In genomic region chr9:133727277-133727875, GRCh38 we compare ENCODE assay signal across 14 cellular contexts. TPM values are rescaled to one million over a fixed set of nuclear protein-coding genes. Genes with fewer than 3 reads are reported as not detected.
DNase-seq lines count a peak whose midpoint lies in the region; TF ChIP-seq lines count a peak whose summit lies in the region.
"Had no signal": no experiment of that assay in that cellular context is flagged by ENCODE, and none has a peak within 500 bp of the region (broad histone marks: within the 10 kb centered on the region; RNA-seq: fewer than 3 reads in every experiment).

No MANE protein-coding gene starts in this region.

- no peak overlapping the region for H4K12ac ChIP-seq in trophoblast cell (ENCODE audit: low read depth, low read length)

- H3K18ac ChIP-seq in trophoblast cell (ENCODE audit: low read length): no peak overlapping the region

- H3K27me3 ChIP-seq in OCI-LY3 (ENCODE audit: low read depth, low read length) (peaks cover 27% of the 10 kb centered on the region), endodermal cell (ENCODE audit: control insufficient read depth, insufficient read depth, low read length, poor library complexity, severe bottlenecking) (no peaks in the 10 kb centered on the region), trophoblast cell (ENCODE audit: insufficient read depth, low read length) (no peaks in the 10 kb centered on the region)
- H3K27me3 ChIP-seq: tibial nerve had no signal

- H4K8ac ChIP-seq in trophoblast cell (ENCODE audit: low read depth, low read length): no peak overlapping the region

- no peaks in the 10 kb centered on the region for H3K36me3 ChIP-seq in OCI-LY3 (replicated peaks; ENCODE audit: low read depth, low read length)
- H3K36me3 ChIP-seq in endodermal cell (ENCODE audit: control insufficient read depth, insufficient read depth, low read length): no peaks in the 10 kb centered on the region
- H3K36me3 ChIP-seq in trophoblast cell (ENCODE audit: control insufficient read depth in 1 of 2, insufficient read depth in 2 of 2, low read length in 2 of 2): no peaks in the 10 kb centered on the region

- H4K91ac ChIP-seq in trophoblast cell (ENCODE audit: low read depth, low read length): no peak overlapping the region

- 76 to 77% methylated on average over 7 to 10 of the region's 10 CpGs for WGBS in endodermal cell (ENCODE audit: insufficient coverage in 1 of 2, insufficient read length in 1 of 2), 2 experiments
- WGBS in trophoblast cell (ENCODE audit: extremely low coverage, insufficient coverage, insufficient read length): no CpG with 5 or more reads among the region's 10 CpGs

- H3K9me3 Mint-ChIP-seq in endodermal cell (peaks cover 3% of the 10 kb centered on the region), progenitor cell of endocrine pancreas (ENCODE audit: low read depth) (peaks cover 3% of the 10 kb centered on the region)
- H3K9me3 Mint-ChIP-seq: T-cell had no signal

- POLR2A ChIA-PET in RWPE1 (lab: Yijun Ruan, JAX; ENCODE audit: low non-redundant PET): no interaction called here

- H2BK12ac ChIP-seq in trophoblast cell (ENCODE audit: low read length): no peak overlapping the region

- H3K4me1 ChIP-seq in OCI-LY3 (ENCODE audit: low read length) (peaks cover 3% of the 10 kb centered on the region; the same call in 1 of the 2 replicates), endodermal cell (ENCODE audit: control insufficient read depth, insufficient read depth, low read length) (no peaks in the 10 kb centered on the region), trophoblast cell (ENCODE audit: control insufficient read depth in 1 of 2, insufficient read depth in 2 of 2, low read length in 2 of 2) (no peaks in the 10 kb centered on the region)
- H3K4me1 ChIP-seq: tibial nerve had no signal

- H3K4me3 ChIP-seq in OCI-LY3 (ENCODE audit: low read length) (no peak overlapping the region), endodermal cell (ENCODE audit: low read length) (no peak overlapping the region), trophoblast cell (ENCODE audit: low read depth, low read length) (no peak overlapping the region)
- H3K4me3 ChIP-seq: skin epidermis, tibial nerve had no signal

- H3K36me3 Mint-ChIP-seq in endodermal cell (ENCODE audit: low read depth) (no peaks in the 10 kb centered on the region), progenitor cell of endocrine pancreas (ENCODE audit: insufficient read depth) (peaks cover 2% of the 10 kb centered on the region)
- H3K36me3 Mint-ChIP-seq: T-cell had no signal

- H3K27ac Mint-ChIP-seq in endodermal cell (no peak overlapping the region), progenitor cell of endocrine pancreas (no peak overlapping the region)
- H3K27ac Mint-ChIP-seq: T-cell had no signal

- CTCF ChIA-PET in RWPE1 (lab: Yijun Ruan, JAX): interaction anchor here (0.6 to 3.6 kb wide), 4 partner anchors 15 to 204 kb away, joined by 3 to 25 read pairs (median 12); partner anchors contain the start of gene ADAMTSL2

- no peak overlapping the region for H2BK5ac ChIP-seq in trophoblast cell (ENCODE audit: low read depth, low read length, poor library complexity)

- no peak overlapping the region for H3K23ac ChIP-seq in trophoblast cell (ENCODE audit: low read length)

- H3K9me3 ChIP-seq in OCI-LY3 (ENCODE audit: insufficient read depth, low read length) (no peaks in the 10 kb centered on the region), endodermal cell (ENCODE audit: control insufficient read depth, low read length) (no peaks in the 10 kb centered on the region), trophoblast cell (ENCODE audit: insufficient read depth, low read depth, low read length) (no peaks in the 10 kb centered on the region)

- no peak overlapping the region for H2AK5ac ChIP-seq in trophoblast cell (ENCODE audit: low read length)

- H3K4ac ChIP-seq in trophoblast cell (ENCODE audit: low read depth, low read length): no peak overlapping the region

- H3K79me1 ChIP-seq in trophoblast cell (ENCODE audit: low read length): no peaks in the 10 kb centered on the region

- H3K4me1 Mint-ChIP-seq in endodermal cell (no peaks in the 10 kb centered on the region), progenitor cell of endocrine pancreas (ENCODE audit: low read depth) (no peaks in the 10 kb centered on the region)

- H2AFZ ChIP-seq in OCI-LY3 (ENCODE audit: low read depth, low read length) (no peak overlapping the region), trophoblast cell (ENCODE audit: insufficient read depth, low read length, poor library complexity) (no peak overlapping the region)

- no peak overlapping the region for H3K4me3 Mint-ChIP-seq in endodermal cell
- no peak overlapping the region for H3K4me3 Mint-ChIP-seq in progenitor cell of endocrine pancreas (ENCODE audit: low read depth)
- H3K4me3 Mint-ChIP-seq: T-cell had no signal

- H3K27ac ChIP-seq in OCI-LY3 (ENCODE audit: low read length): no peak overlapping the region
- no peak overlapping the region for H3K27ac ChIP-seq in endodermal cell (ENCODE audit: low read depth, low read length)
- no peak overlapping the region for H3K27ac ChIP-seq in RWPE1
- no peak overlapping the region for H3K27ac ChIP-seq in trophoblast cell (ENCODE audit: low read depth, low read length)
- H3K27ac ChIP-seq: skin epidermis, tibial nerve had no signal

- H4K20me1 ChIP-seq in OCI-LY3 (ENCODE audit: insufficient read depth, low read length): no peaks in the 10 kb centered on the region

- TF ChIP-seq CTCF in OCI-LY3 (IDR thresholded peaks at IDR 0.05; ENCODE audit: low read depth, low read length) (peak; percentile 34), endodermal cell (conservative IDR thresholded peaks at IDR 0.05) (no peak), progenitor cell of endocrine pancreas (IDR thresholded peaks at IDR 0.05; ENCODE audit: unreplicated experiment) (peak; percentile 20), RWPE1 (conservative IDR thresholded peaks at IDR 0.05; ENCODE audit: low read depth) (no peak)

- H2BK120ac ChIP-seq in trophoblast cell (ENCODE audit: insufficient read depth, low read length, poor library complexity): no peak overlapping the region

- H3K79me2 ChIP-seq in OCI-LY3 (ENCODE audit: low read length): no peaks in the 10 kb centered on the region
- H3K79me2 ChIP-seq in trophoblast cell (ENCODE audit: control insufficient read depth, insufficient read depth, low read length, poor library complexity): no peaks in the 10 kb centered on the region

- no peak overlapping the region for H3K4me2 ChIP-seq in OCI-LY3 (ENCODE audit: low read length)
- H3K4me2 ChIP-seq in trophoblast cell (ENCODE audit: low read length): no peak overlapping the region

- peak; percentile 23 for DNase-seq in NCI-H748 (lab: John Stamatoyannopoulos, UW; ENCODE audit: unreplicated experiment)
- no peak for DNase-seq in NCI-H748 treated with DMSO at 0.1 percent for 48 hours (lab: John Stamatoyannopoulos, UW)
- DNase-seq in endodermal cell: peak; percentile 45
- no peak for DNase-seq in progenitor cell of endocrine pancreas (ENCODE audit: low spot score, unreplicated experiment)
- DNase-seq in RWPE1 (ENCODE audit: low spot score): no peak
- DNase-seq in trophoblast cell: no peak
- no peak for DNase-seq in occipital lobe (lab: John Stamatoyannopoulos, UW)
- DNase-seq: dermis blood vessel endothelial cell, DMS153, NCI-H1417 treated with DMSO at 0.1 percent for 48 hours had no signal

- H3K9ac ChIP-seq in OCI-LY3 (ENCODE audit: low read length) (no peak overlapping the region), endodermal cell (ENCODE audit: extremely low read depth, low read length, poor library complexity, severe bottlenecking) (no peak overlapping the region), trophoblast cell (ENCODE audit: low read length) (no peak overlapping the region)

- no peak overlapping the region for H3K14ac ChIP-seq in trophoblast cell (ENCODE audit: low read length)

- H3K27me3 Mint-ChIP-seq in endodermal cell (ENCODE audit: insufficient read depth) (no peaks in the 10 kb centered on the region), progenitor cell of endocrine pancreas (peaks cover 7% of the 10 kb centered on the region)

RNA-seq across cellular contexts. Expression of gene SARDH, which starts 10.8 kb away (rescaled TPM):
- total RNA-seq in endodermal cell (10 to 100 TPM in 1 of 2 donors, 1 to 10 TPM in 1; 8.4 to 11.2 TPM), progenitor cell of endocrine pancreas (4.2 and 5.1 TPM in 2 replicates), occipital lobe (2.5 TPM)
- polyA plus RNA-seq in endodermal cell (2013, experiment 1 of 2): 6.2 TPM
- polyA plus RNA-seq in endodermal cell (2013, experiment 2 of 2): 6.1 TPM
- 0.88 and 0.90 TPM in 2 replicates for polyA plus RNA-seq in trophoblast cell (2013)

Comparison
In these comparisons a context has a peak if more than half of its experiments do, and no peak if none do; other contexts are left out.
1. DNase-seq: peak in NCI-H748 (single experiment) and endodermal cell (single experiment); none in NCI-H748 treated with DMSO at 0.1 percent for 48 hours (single experiment), progenitor cell of endocrine pancreas (single experiment), RWPE1 (single experiment), trophoblast cell (0 of 2) and occipital lobe (single experiment).
2. CTCF ChIP-seq: peak in OCI-LY3 (single experiment) and progenitor cell of endocrine pancreas (single experiment); none in endodermal cell (single experiment) and RWPE1 (single experiment).